Comparison of ENCODE assay signal across 28 cellular contexts in the genomic region with DNA sequence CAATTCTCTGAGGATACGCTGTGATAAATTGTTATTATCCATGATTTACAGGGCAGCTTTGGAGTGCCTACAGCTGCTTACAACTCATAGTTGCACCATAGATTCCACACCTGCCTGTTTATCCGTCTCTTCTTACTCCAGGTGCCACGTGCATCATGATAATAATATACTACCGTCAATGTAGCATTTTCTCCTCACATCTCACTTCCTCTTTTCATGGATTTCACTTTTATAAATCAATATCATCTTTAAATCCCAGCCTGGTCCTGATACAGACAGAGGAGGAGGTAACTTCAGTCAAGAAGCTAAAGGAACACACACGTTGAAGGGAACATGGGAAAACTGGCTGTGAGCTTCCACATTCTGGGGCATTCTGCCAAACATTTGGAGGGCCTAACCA. TPM values are rescaled to one million over a fixed set of nuclear protein-coding genes. Genes with fewer than 3 reads are reported as not detected.
"Had no signal": no experiment of that assay in that cellular context is flagged by ENCODE, and none has a peak within 500 bp of the region (broad histone marks: within the 10 kb centered on the region; RNA-seq: fewer than 3 reads in every experiment).

No MANE protein-coding gene starts in this region.

- H3K27ac ChIP-seq: epithelial cell of prostate, gastroesophageal sphincter, hepatocyte, parathyroid adenoma, right atrium auricular region, suprapubic skin, tibial artery, upper lobe of right lung had no signal

- H3K9ac ChIP-seq: parathyroid adenoma had no signal

- H3K36me3 ChIP-seq: gastroesophageal sphincter, right atrium auricular region, stomach, suprapubic skin, tibial artery, upper lobe of right lung had no signal

- H3K4me2 ChIP-seq: hepatocyte had no signal

- H3K79me2 ChIP-seq: hepatocyte, parathyroid adenoma had no signal

- ATAC-seq: activated CD4-positive, alpha-beta T cell treated with anti-CD3 and anti-CD28 coated beads for 36 hours; activated T-cell treated with anti-CD3 and anti-CD28 coated beads, Interleukin-2, amount 50 U/mL, for 72 hours; gastroesophageal sphincter; left colon; naive thymus-derived CD8-positive, alpha-beta T cell; stimulated activated naive B cell treated with anti-CD40 and anti-IgM and Interleukin-4, amounts not matched to agents 10 μg/mL and 1 μg/mL and 100 μg/mL, for 72 hours; upper lobe of right lung had no signal

- H3K9me3 ChIP-seq: gastroesophageal sphincter, right atrium auricular region, stomach, suprapubic skin, tibial artery, upper lobe of right lung had no signal

- H2AFZ ChIP-seq: hepatocyte, parathyroid adenoma had no signal

- DNase-seq: activated CD4-positive, alpha-beta T cell treated with anti-CD3 and anti-CD28 coated beads for 36 hours; activated CD4-positive, CD25-positive, alpha-beta regulatory T cell; activated naive CD4-positive, alpha-beta T cell treated with Interleukin-2 at 50 U/mL for 16 hours; activated T-cell treated with anti-CD3 and anti-CD28 coated beads for 4 hours; activated T-cell treated with anti-CD3 and anti-CD28 coated beads, Interleukin-2, amount 50 U/mL, for 72 hours; anterior cingulate cortex; effector CD8-positive, alpha-beta T cell; kidney; left colon; midbrain; naive thymus-derived CD8-positive, alpha-beta T cell; nucleus accumbens; stimulated activated CD4-positive, alpha-beta T cell treated with anti-CD3 and anti-CD28 coated beads, Interleukin-15, amount 100 ng/mL, for 24 hours; stimulated activated CD4-positive, alpha-beta T cell treated with anti-CD3 and anti-CD28 coated beads, Interleukin-2, amount 100 ng/mL, for 24 hours; stimulated activated naive B cell treated with anti-CD40 and anti-IgM and Interleukin-4, amounts not matched to agents 10 μg/mL and 1 μg/mL and 100 μg/mL, for 72 hours; stomach; tibial artery; upper lobe of right lung had no signal

- H3K4me3 ChIP-seq: gastroesophageal sphincter, hepatocyte, right atrium auricular region, suprapubic skin, tibial artery had no signal

- H3K27me3 ChIP-seq: gastroesophageal sphincter, right atrium auricular region had no signal

- FAIRE-seq: bronchial epithelial cell, colon, endometrium, kidney had no signal

RNA-seq across cellular contexts. Expression of gene CH25H, which starts 2.5 kb away (rescaled TPM):
- total RNA-seq: activated CD4-positive, alpha-beta T cell treated with anti-CD3 and anti-CD28 coated beads for 36 hours; bronchial epithelial cell; naive thymus-derived CD8-positive, alpha-beta T cell; neural crest cell had no signal
